In genomic region chr2:20674974-20675679, GRCh38 we compare ENCODE assay signal across 12 cellular contexts. TPM values are rescaled to one million over a fixed set of nuclear protein-coding genes. Genes with fewer than 3 reads are reported as not detected.
DNase-seq lines count a peak whose midpoint lies in the region; ATAC-seq, FAIRE-seq and TF ChIP-seq lines count a peak whose summit lies in the region.
"Had no signal": no experiment of that assay in that cellular context is flagged by ENCODE, and none has a peak within 500 bp of the region (broad histone marks: within the 10 kb centered on the region; RNA-seq: fewer than 3 reads in every experiment).

No MANE protein-coding gene starts in this region.

- peaks cover 7% of the 10 kb centered on the region; the same call in 1 of the 2 replicates for H3K4me1 ChIP-seq in IMR-90 (ENCODE audit: control insufficient read depth, insufficient read depth, low read length)
- peaks cover 7 to 32% (median 17%) of the 10 kb centered on the region in 4 experiments for H3K4me1 ChIP-seq in H1 (replicated peaks in 1 of 4; ENCODE audit: control insufficient read depth in 3 of 4, insufficient read depth in 4 of 4, low read length in 3 of 4)
- H3K4me1 ChIP-seq in liver (ENCODE audit: control insufficient read depth in 4 of 4, insufficient read depth in 4 of 4, low read length in 3 of 4) = peaks cover 21 to 41% (median 28%) of the 10 kb centered on the region in 4 donors

- H3K14ac ChIP-seq in IMR-90 (replicated peaks; ENCODE audit: low read depth, low read length) (no peak overlapping the region), H1 (ENCODE audit: insufficient read length) (no peak overlapping the region)

- DNase-seq in A172 (ENCODE audit: low spot score) = peak; percentile 90
- DNase-seq in IMR-90 = peak; percentile 87
- no peak for DNase-seq in H1 (ENCODE audit: low read depth in 1 of 2, low spot score in 2 of 2)
- DNase-seq in foreskin melanocyte = no peak
- no peak for DNase-seq in activated T-helper 2 cell treated with anti-CD3 and anti-CD28 coated beads, Interferon-gamma antibody, Interleukin-2, Interleukin-4, amounts not matched to agents 10 μg/mL and 5 μg/mL and 100 μg/mL, durations not matched to agents 14 hours and 24 hours and 36 hours (ENCODE audit: low spot score)
- DNase-seq: activated gamma-delta T cell, C1 segment of cervical spinal cord, NCI-H1417 treated with DMSO at 0.1 percent for 48 hours had no signal

- H2BK15ac ChIP-seq in IMR-90 (ENCODE audit: low read depth, low read length) (no peak overlapping the region), H1 (ENCODE audit: low read length) (no peak overlapping the region)

- no peak overlapping the region for H2AK5ac ChIP-seq in IMR-90 (ENCODE audit: low read depth, low read length)
- H2AK5ac ChIP-seq in H1 (ENCODE audit: low read depth, low read length) = no peak overlapping the region

- H2BK12ac ChIP-seq in H1 (ENCODE audit: low read depth, low read length) = no peak overlapping the region

- H3K9ac ChIP-seq in IMR-90 (ENCODE audit: low read depth, low read length) = no peak overlapping the region
- no peak overlapping the region for H3K9ac ChIP-seq in H1 (replicated peaks in 1 of 4; ENCODE audit: extremely low read depth in 1 of 4, low read depth in 3 of 4, low read length in 3 of 4)
- H3K9ac ChIP-seq in liver (ENCODE audit: low read depth in 1 of 2, low read length in 2 of 2) = peak overlapping the region in 1 of 2 donors; percentile 18

- no peak overlapping the region for H3K18ac ChIP-seq in IMR-90 (ENCODE audit: low read depth, low read length)
- H3K18ac ChIP-seq in H1 (ENCODE audit: extremely low read depth, low read length) = no peak overlapping the region; the same call in none of the 2 replicates

- peak overlapping the region; percentile 71 for H2AFZ ChIP-seq in IMR-90 (replicated peaks; ENCODE audit: low read length, poor library complexity)
- no peak overlapping the region for H2AFZ ChIP-seq in H1 (ENCODE audit: low read length)

- H3K23me2 ChIP-seq in H1 (ENCODE audit: low read depth, low read length) = no peaks in the 10 kb centered on the region

- H4K20me1 ChIP-seq in IMR-90 (ENCODE audit: insufficient read depth, low read length) (no peaks in the 10 kb centered on the region), H1 (replicated peaks in 1 of 2; ENCODE audit: control insufficient read depth in 1 of 2, insufficient read depth in 2 of 2, low read length in 2 of 2) (peaks cover 3 to 6% of the 10 kb centered on the region in 2 experiments)

- ATAC-seq in IMR-90 (ENCODE audit: low read depth) (peak; percentile 93), GM18868 (IDR thresholded peaks at IDR 0.05; ENCODE audit: unreplicated experiment) (no peak), GM18517 (IDR thresholded peaks at IDR 0.05; ENCODE audit: unreplicated experiment) (no peak)

- H3K4me3 ChIP-seq in IMR-90 (ENCODE audit: insufficient read depth, low read depth, low read length) = no peak overlapping the region
- H3K4me3 ChIP-seq in H1 (ENCODE audit: extremely low read depth in 1 of 4, insufficient read depth in 2 of 4, low read depth in 3 of 4, low read length in 4 of 4) = no peak overlapping the region
- no peak overlapping the region for H3K4me3 ChIP-seq in liver (ENCODE audit: low read depth in 1 of 3, low read length in 3 of 3)

- H3K9me3 ChIP-seq in IMR-90 (ENCODE audit: control insufficient read depth, insufficient read depth, low read length) = peaks cover 12% of the 10 kb centered on the region; the same call in 1 of the 2 replicates
- no peaks in the 10 kb centered on the region; a peak in 1 of 4 replicates for H3K9me3 ChIP-seq in H1 (ENCODE audit: insufficient read depth in 2 of 2, low read depth in 1 of 2, low read length in 1 of 2)
- H3K9me3 ChIP-seq in liver (ENCODE audit: control insufficient read depth in 4 of 4, low read length in 3 of 4) = no peaks in the 10 kb centered on the region

- intact Hi-C loops in IMR-90 (cut with micrococcal nuclease) = no loop called here
- intact Hi-C loops in activated T-helper 2 cell treated with anti-CD3 and anti-CD28 coated beads, Interferon-gamma antibody, Interleukin-2, Interleukin-4, amounts not matched to agents 10 μg/mL and 5 μg/mL and 100 μg/mL, durations not matched to agents 14 hours and 24 hours and 36 hours (cut with micrococcal nuclease) = no loop called here

- in situ Hi-C loops in IMR-90 (cut with MboI; ENCODE audit: low sequenced_read_pairs) = loop anchor here (25.0 kb wide), 1 partner anchor 1087 kb away; no protein-coding TSS in a partner anchor

- peak overlapping the region; percentile 19 for H2AK9ac ChIP-seq in IMR-90 (replicated peaks; ENCODE audit: low read depth, low read length, poor library complexity)

- TF ChIP-seq POLR2A in IMR-90 (IDR thresholded peaks at IDR 0.05; ENCODE audit: low read depth, low read length) (no peak), H1 (IDR thresholded peaks at IDR 0.05; ENCODE audit: control extremely low read depth in 1 of 2, low read depth in 2 of 2, low read length in 2 of 2) (no peak)

- BruUV-seq in IMR-90 (replicated peaks; lab: Mats Ljungman, UMichigan) = no TSS peak

- H3K36me3 ChIP-seq in IMR-90 (ENCODE audit: control insufficient read depth, insufficient read depth, low read length) (peaks cover 1% of the 10 kb centered on the region; the same call in 1 of the 2 replicates), H1 (ENCODE audit: control insufficient read depth in 2 of 4, insufficient read depth in 4 of 4, low read length in 3 of 4) (peaks cover 0 to 5% (median 0%) of the 10 kb centered on the region in 4 experiments; a peak in 1 of 8 replicates), liver (ENCODE audit: control insufficient read depth in 4 of 4, insufficient read depth in 3 of 4, low read depth in 1 of 4, low read length in 3 of 4) (peaks cover 3% of the 10 kb centered on the region in 4 donors)

- POLR2A ChIA-PET in IMR-90 (lab: Charles Lee; ENCODE audit: unreplicated experiment) (no interaction called here), H1 (lab: Charles Lee; ENCODE audit: partially characterized antibody) (interaction anchor here (0.6 to 1.6 kb wide), 6 partner anchors 9 to 149 kb away, joined by 3 to 8 read pairs (median 4); partner anchors contain the start of genes GDF7 and LDAH)

- no peak overlapping the region for H3K56ac ChIP-seq in IMR-90 (ENCODE audit: extremely low read depth, insufficient read depth, low read length)
- H3K56ac ChIP-seq in H1 (replicated peaks; ENCODE audit: insufficient read length, low read depth, low read length) = no peak overlapping the region

- no peak overlapping the region for H3K23ac ChIP-seq in IMR-90 (ENCODE audit: low read depth, low read length)
- no peak overlapping the region for H3K23ac ChIP-seq in H1 (ENCODE audit: insufficient read length)

- H3K27me3 ChIP-seq in IMR-90 (ENCODE audit: control insufficient read depth, insufficient read depth, low read length) = peaks cover 28% of the 10 kb centered on the region
- H3K27me3 ChIP-seq in H1 (replicated peaks in 1 of 4; ENCODE audit: control insufficient read depth in 3 of 4, extremely low read depth in 1 of 4, insufficient read depth in 3 of 4, low read length in 3 of 4) = peaks cover 17 to 49% (median 39%) of the 10 kb centered on the region in 4 experiments
- H3K27me3 ChIP-seq in liver (ENCODE audit: control insufficient read depth in 4 of 4, insufficient read depth in 4 of 4, low read length in 3 of 4) = no peaks in the 10 kb centered on the region

- no peaks in the 10 kb centered on the region for H3K4me1 Mint-ChIP-seq in activated T-helper 2 cell treated with anti-CD3 and anti-CD28 coated beads, Interferon-gamma antibody, Interleukin-2, Interleukin-4, amounts not matched to agents 10 μg/mL and 5 μg/mL and 100 μg/mL, durations not matched to agents 14 hours and 24 hours and 36 hours (ENCODE audit: low read depth)

- H3K27ac Mint-ChIP-seq in activated T-helper 2 cell treated with anti-CD3 and anti-CD28 coated beads, Interferon-gamma antibody, Interleukin-2, Interleukin-4, amounts not matched to agents 10 μg/mL and 5 μg/mL and 100 μg/mL, durations not matched to agents 14 hours and 24 hours and 36 hours = no peak overlapping the region
- H3K27ac Mint-ChIP-seq: T-helper 1 cell treated with Interleukin-12 subunit alpha and Interleukin-12 subunit beta and Interleukin-4 antibody, amounts not matched to agents 30 μg/mL and 1 μg/mL, for 36 hours had no signal

- H3K4me3 Mint-ChIP-seq in activated T-helper 2 cell treated with anti-CD3 and anti-CD28 coated beads, Interferon-gamma antibody, Interleukin-2, Interleukin-4, amounts not matched to agents 10 μg/mL and 5 μg/mL and 100 μg/mL, durations not matched to agents 14 hours and 24 hours and 36 hours (ENCODE audit: low read depth) = no peak overlapping the region
- H3K4me3 Mint-ChIP-seq: T-helper 1 cell treated with Interleukin-12 subunit alpha and Interleukin-12 subunit beta and Interleukin-4 antibody, amounts not matched to agents 30 μg/mL and 1 μg/mL, for 36 hours had no signal

- H3K4ac ChIP-seq in IMR-90 (ENCODE audit: low read depth, low read length) (no peak overlapping the region), H1 (replicated peaks; ENCODE audit: insufficient read length, low read depth, low read length) (no peak overlapping the region)

- TF ChIP-seq RAD21 in IMR-90 (IDR thresholded peaks at IDR 0.05; ENCODE audit: low read length) (no peak), H1 (IDR thresholded peaks at IDR 0.05 in 1 of 2, conservative IDR thresholded peaks at IDR 0.05 in 1 of 2; ENCODE audit: low read depth in 2 of 2, low read length in 2 of 2) (no peak), liver (IDR thresholded peaks at IDR 0.05) (peak in 1 of 2 donors; percentile 25)

- peaks cover 9% of the 10 kb centered on the region for H3K27me3 Mint-ChIP-seq in activated T-helper 2 cell treated with anti-CD3 and anti-CD28 coated beads, Interferon-gamma antibody, Interleukin-2, Interleukin-4, amounts not matched to agents 10 μg/mL and 5 μg/mL and 100 μg/mL, durations not matched to agents 14 hours and 24 hours and 36 hours (ENCODE audit: low read depth)

- TF ChIP-seq CTCF in IMR-90 (conservative IDR thresholded peaks at IDR 0.05; ENCODE audit: low read depth, low read length) (0 out of 2 replicates have a peak, but pooled peaks have one; percentile 8), H1 (IDR thresholded peaks at IDR 0.05; ENCODE audit: control extremely low read depth in 1 of 3, insufficient read depth in 1 of 3, low read depth in 1 of 3, low read length in 3 of 3) (no peak), liver (IDR thresholded peaks at IDR 0.05; ENCODE audit: low read depth, low read length, missing input control) (no peak)

- H4K8ac ChIP-seq in IMR-90 (ENCODE audit: low read depth in 2 of 2, low read length in 2 of 2) (no peak overlapping the region), H1 (ENCODE audit: extremely low read depth, insufficient read depth, low read length) (no peak overlapping the region)

- H2BK5ac ChIP-seq in IMR-90 (ENCODE audit: low read depth, low read length, poor library complexity, severe bottlenecking) = no peak overlapping the region
- 0 out of 2 replicates have a peak overlapping the region, but pooled peaks have one; percentile 49 for H2BK5ac ChIP-seq in H1 (ENCODE audit: low read depth, low read length)

- H3K4me2 ChIP-seq in IMR-90 (ENCODE audit: low read depth, low read length) (no peak overlapping the region), H1 (ENCODE audit: insufficient read depth in 1 of 2, low read depth in 2 of 2, low read length in 2 of 2) (no peak overlapping the region)

- H2BK20ac ChIP-seq in IMR-90 (ENCODE audit: low read depth, low read length) = no peak overlapping the region
- no peak overlapping the region for H2BK20ac ChIP-seq in H1 (ENCODE audit: low read length)

- no peak for FAIRE-seq in H1 (lab: Jason Lieb, UNC)

- H3K36me3 Mint-ChIP-seq in activated T-helper 2 cell treated with anti-CD3 and anti-CD28 coated beads, Interferon-gamma antibody, Interleukin-2, Interleukin-4, amounts not matched to agents 10 μg/mL and 5 μg/mL and 100 μg/mL, durations not matched to agents 14 hours and 24 hours and 36 hours (ENCODE audit: low read depth) = no peaks in the 10 kb centered on the region

- CTCF ChIA-PET in IMR-90 (lab: Yijun Ruan, JAX) = interaction anchor here (1.5 to 2.8 kb wide), 5 partner anchors 9 to 107 kb away, joined by 3 to 14 read pairs (median 4); no protein-coding TSS in a partner anchor
- CTCF ChIA-PET in H1 (lab: Charles Lee; ENCODE audit: partially characterized antibody) = interaction anchor here (0.9 to 8.7 kb wide), 31 partner anchors 9 to 643 kb away, joined by 3 to 266 read pairs (median 6); partner anchors contain the start of genes GDF7, HS1BP3 and LDAH

- H3K27ac ChIP-seq in IMR-90 (ENCODE audit: insufficient read depth, low read length) (no peak overlapping the region), H1 (ENCODE audit: low read depth, low read length) (no peak overlapping the region), liver (ENCODE audit: low read depth in 1 of 2, low read length in 2 of 2) (peak overlapping the region; percentile 78 to 87)

- dilution Hi-C loops in IMR-90 (cut with HindIII; ENCODE audit: low sequenced_read_pairs, unreplicated experiment) = loop anchor here (25.0 kb wide), 1 partner anchor 262 kb away; no protein-coding TSS in a partner anchor

- WGBS in IMR-90 (ENCODE audit: extremely low coverage in 2 of 2, insufficient read length in 1 of 2), 2 experiments = 13% methylated on average over 4 of the region's 16 CpGs; no CpG with 5 or more reads in 1 of the 2 experiments
- 73% methylated on average over 16 of the region's 16 CpGs; no CpG with 5 or more reads in 1 of the 2 experiments for WGBS in H1 (ENCODE audit: extremely low coverage in 1 of 2, insufficient coverage in 1 of 2, insufficient read length in 1 of 2, insufficient replicate concordance in 2 of 2, low coverage in 1 of 2, low lambda C conversion rate in 2 of 2, missing lambda C conversion rate in 1 of 2), 2 experiments
- 76% methylated on average over 16 of the region's 16 CpGs for WGBS in liver

- H4K91ac ChIP-seq in IMR-90 (ENCODE audit: insufficient read depth, low read depth, low read length) (no peak overlapping the region), H1 (replicated peaks; ENCODE audit: insufficient read length, low read length) (no peak overlapping the region)

- H3K79me1 ChIP-seq in IMR-90 (ENCODE audit: low read depth in 1 of 2, low read length in 2 of 2) (no peaks in the 10 kb centered on the region), H1 (ENCODE audit: low read depth, low read length) (no peaks in the 10 kb centered on the region)

- TF ChIP-seq EP300 in H1 (IDR thresholded peaks at IDR 0.05; ENCODE audit: borderline replicate concordance in 1 of 2, low read depth in 2 of 2, low read length in 2 of 2) = no peak

- no peaks in the 10 kb centered on the region for H3K9me3 Mint-ChIP-seq in activated T-helper 2 cell treated with anti-CD3 and anti-CD28 coated beads, Interferon-gamma antibody, Interleukin-2, Interleukin-4, amounts not matched to agents 10 μg/mL and 5 μg/mL and 100 μg/mL, durations not matched to agents 14 hours and 24 hours and 36 hours
- H3K9me3 Mint-ChIP-seq: T-helper 1 cell treated with Interleukin-12 subunit alpha and Interleukin-12 subunit beta and Interleukin-4 antibody, amounts not matched to agents 30 μg/mL and 1 μg/mL, for 36 hours had no signal

- peaks cover 5% of the 10 kb centered on the region; the same call in 1 of the 2 replicates for H3K9me1 ChIP-seq in IMR-90 (ENCODE audit: insufficient read depth, low read length)

- no peaks in the 10 kb centered on the region for H3K79me2 ChIP-seq in H1 (ENCODE audit: control insufficient read depth in 1 of 2, insufficient read depth in 2 of 2, low read length in 2 of 2)

- H4K5ac ChIP-seq in IMR-90 (ENCODE audit: low read depth, low read length) (no peak overlapping the region), H1 (ENCODE audit: insufficient read length, low read depth, low read length) (no peak overlapping the region)

- H2BK120ac ChIP-seq in IMR-90 (ENCODE audit: low read depth, low read length) (no peak overlapping the region), H1 (replicated peaks; ENCODE audit: low read depth, low read length) (no peak overlapping the region)

RNA-seq across cellular contexts. Expression of gene GDF7, which starts 8.2 kb away (rescaled TPM):
- 0.10 and 0.24 TPM in 2 replicates for total RNA-seq in A172 (2014; rRNA removed; shearing (Covaris generic))
- under 0.01 TPM in 2 replicates for total RNA-seq in IMR-90 (2012; rRNA removed)
- 0.02 TPM in 1 of 2 replicates, not detected in the other for polyA plus RNA-seq in IMR-90 (2012; rRNA removed)
- under 0.01 and 0.01 TPM in 2 replicates for polyA plus RNA-seq in IMR-90 (2012; cell fraction: cytosol; rRNA removed)
- polyA plus RNA-seq in IMR-90 (2012; cell fraction: nucleus; rRNA removed; ENCODE audit: low replicate concordance) = 0.03 and 0.10 TPM in 2 replicates
- 0.04 and 0.06 TPM in 2 replicates for total RNA-seq in H1 (2021; fragmentation: NEBNext Ultra II Directional; extraction: Animal tissue kit (Norgen Biotek cat#: 25700))
- 0.06 and 0.13 TPM in 2 replicates for polyA plus RNA-seq in H1 (2011; rRNA removed)
- polyA plus RNA-seq in H1 (2011; cell fraction: cytosol; rRNA removed) = 0.16 TPM
- 0.34 TPM for polyA plus RNA-seq in H1 (2011; cell fraction: nucleus; rRNA removed)
- 0.20 to 0.34 TPM (median 0.27 TPM) in 4 replicates for polyA plus RNA-seq in H1 (2012, experiment 1 of 2)
- polyA plus RNA-seq in H1 (2012, experiment 2 of 2) = 0.07 TPM
- polyA plus RNA-seq in H1 (2013, experiment 1 of 2) = 0.04 TPM
- 0.04 TPM for polyA plus RNA-seq in H1 (2013, experiment 2 of 2)
- polyA minus RNA-seq in H1 (2011; rRNA and poly(A)+ RNA removed) = 0.09 and 0.22 TPM in 2 replicates
- polyA minus RNA-seq in H1 (2011; cell fraction: cytosol; rRNA and poly(A)+ RNA removed) = 0.29 TPM
- polyA minus RNA-seq in H1 (2011; cell fraction: nucleus; rRNA and poly(A)+ RNA removed) = 0.30 TPM
- 1 to 10 TPM; 5.0 to 7.2 TPM for total RNA-seq in liver
- polyA plus RNA-seq in liver = 1 to 10 TPM in 1 of 2 donors, under 1 TPM in 1; 0.89 to 1.6 TPM
- 0.05 and 0.11 TPM in 2 replicates for total RNA-seq in activated T-helper 2 cell treated with anti-CD3 and anti-CD28 coated beads, Interferon-gamma antibody, Interleukin-2, Interleukin-4, amounts not matched to agents 10 μg/mL and 5 μg/mL and 100 μg/mL, durations not matched to agents 14 hours and 24 hours and 36 hours

RNA-seq across cellular contexts. Expression of gene HS1BP3, which starts 24.2 kb away (rescaled TPM):
- total RNA-seq in A172 (2014; rRNA removed; shearing (Covaris generic)) = 32.3 and 43.9 TPM in 2 replicates
- total RNA-seq in IMR-90 (2012; rRNA removed) = 9.0 and 10.3 TPM in 2 replicates
- polyA plus RNA-seq in IMR-90 (2012; rRNA removed) = 13.6 and 14.8 TPM in 2 replicates
- polyA plus RNA-seq in IMR-90 (2012; cell fraction: cytosol; rRNA removed) = 12.6 and 13.7 TPM in 2 replicates
- 34.4 and 38.9 TPM in 2 replicates for polyA plus RNA-seq in IMR-90 (2012; cell fraction: nucleus; rRNA removed; ENCODE audit: low replicate concordance)
- total RNA-seq in H1 (2021; fragmentation: NEBNext Ultra II Directional; extraction: Animal tissue kit (Norgen Biotek cat#: 25700)) = 11.1 and 11.2 TPM in 2 replicates
- 11.3 and 16.1 TPM in 2 replicates for polyA plus RNA-seq in H1 (2011; rRNA removed)
- polyA plus RNA-seq in H1 (2011; cell fraction: cytosol; rRNA removed) = 11.0 TPM
- polyA plus RNA-seq in H1 (2011; cell fraction: nucleus; rRNA removed) = 19.6 TPM
- 9.2 to 14.1 TPM (median 13.6 TPM) in 4 replicates for polyA plus RNA-seq in H1 (2012, experiment 1 of 2)
- polyA plus RNA-seq in H1 (2012, experiment 2 of 2) = 16.1 TPM
- polyA plus RNA-seq in H1 (2013, experiment 1 of 2) = 8.8 TPM
- polyA plus RNA-seq in H1 (2013, experiment 2 of 2) = 7.7 TPM
- 9.0 and 12.8 TPM in 2 replicates for polyA minus RNA-seq in H1 (2011; rRNA and poly(A)+ RNA removed)
- 4.8 TPM for polyA minus RNA-seq in H1 (2011; cell fraction: cytosol; rRNA and poly(A)+ RNA removed)
- 22.9 TPM for polyA minus RNA-seq in H1 (2011; cell fraction: nucleus; rRNA and poly(A)+ RNA removed)
- 10 to 100 TPM in 1 of 2 donors, 1 to 10 TPM in 1; 7.7 to 14.1 TPM for total RNA-seq in liver
- polyA plus RNA-seq in liver = 10 to 100 TPM in 1 of 2 donors, 1 to 10 TPM in 1; 7.8 to 15.4 TPM
- 11.5 and 11.9 TPM in 2 replicates for total RNA-seq in activated T-helper 2 cell treated with anti-CD3 and anti-CD28 coated beads, Interferon-gamma antibody, Interleukin-2, Interleukin-4, amounts not matched to agents 10 μg/mL and 5 μg/mL and 100 μg/mL, durations not matched to agents 14 hours and 24 hours and 36 hours

Comparison
In these comparisons a context has a peak if more than half of its experiments do, and no peak if none do; other contexts are left out.
1. DNase-seq: peak in A172 (single experiment) and IMR-90 (single experiment); none in H1 (0 of 2), foreskin melanocyte (single experiment) and activated T-helper 2 cell treated with anti-CD3 and anti-CD28 coated beads, Interferon-gamma antibody, Interleukin-2, Interleukin-4, amounts not matched to agents 10 μg/mL and 5 μg/mL and 100 μg/mL, durations not matched to agents 14 hours and 24 hours and 36 hours (single experiment).
2. H3K27ac ChIP-seq: peak in liver (2 of 2); none in IMR-90 (single experiment) and H1 (single experiment).